Comparison of ENCODE assay signal across 21 cellular contexts in genomic region chr2:233498126-233498525, GRCh38.
"Had no signal": no experiment of that assay in that cellular context is flagged by ENCODE, and none has a peak within 500 bp of the region (broad histone marks: within the 10 kb centered on the region; RNA-seq: fewer than 3 reads in every experiment).

No MANE protein-coding gene starts in this region.

- H3K4me3 ChIP-seq: lower lobe of right lung, pancreas, right lobe of liver, smooth muscle cell, thoracic aorta, upper lobe of right lung had no signal

- H3K4me1 ChIP-seq: lower lobe of right lung, pancreas, right lobe of liver, upper lobe of right lung had no signal

- H3K4me3 Mint-ChIP-seq: activated CD4-positive, alpha-beta memory T cell treated with anti-CD3 and anti-CD28 coated beads, Interleukin-2, amount 10 ng/mL, durations not matched to agents 7 days and 5 days; activated CD8-positive, alpha-beta memory T cell treated with anti-CD3 and anti-CD28 coated beads, Interleukin-2, amount 10 ng/mL, durations not matched to agents 7 days and 5 days; activated naive CD8-positive, alpha-beta T cell treated with anti-CD3 and anti-CD28 coated beads, Interleukin-2, amount 10 ng/mL, durations not matched to agents 7 days and 5 days; activated T-helper 17 cell treated with anti-CD3 and anti-CD28 coated beads, Interleukin-2, amount 50 U/mL, for 72 hours; natural killer cell treated with Interleukin-12 subunit alpha and Interleukin-12 subunit beta and Interleukin-15 and Interleukin-18, amount 100 ng/mL, for 72 hours; stimulated activated effector memory CD8-positive, alpha-beta T cell treated with anti-CD3 and anti-CD28 coated beads, Interleukin-12 subunit alpha, Interleukin-12 subunit beta, amount 100 ng/mL, for 72 hours had no signal

- H3K27ac Mint-ChIP-seq: activated CD4-positive, alpha-beta memory T cell treated with anti-CD3 and anti-CD28 coated beads, Interleukin-2, amount 10 ng/mL, durations not matched to agents 7 days and 5 days; activated CD8-positive, alpha-beta memory T cell treated with anti-CD3 and anti-CD28 coated beads, Interleukin-2, amount 10 ng/mL, durations not matched to agents 7 days and 5 days; activated naive CD8-positive, alpha-beta T cell treated with anti-CD3 and anti-CD28 coated beads, Interleukin-2, amount 10 ng/mL, durations not matched to agents 7 days and 5 days; activated T-helper 17 cell treated with anti-CD3 and anti-CD28 coated beads, Interleukin-2, amount 50 U/mL, for 72 hours; natural killer cell treated with Interleukin-12 subunit alpha and Interleukin-12 subunit beta and Interleukin-15 and Interleukin-18, amount 100 ng/mL, for 72 hours; stimulated activated effector memory CD8-positive, alpha-beta T cell treated with anti-CD3 and anti-CD28 coated beads, Interleukin-12 subunit alpha, Interleukin-12 subunit beta, amount 100 ng/mL, for 72 hours had no signal

- H3K9me3 ChIP-seq: lower lobe of right lung, neutrophil, pancreas, right lobe of liver, upper lobe of right lung had no signal

- DNase-seq: activated CD4-positive, alpha-beta memory T cell treated with anti-CD3 and anti-CD28 coated beads, Interleukin-2, amount 10 ng/mL, durations not matched to agents 7 days and 5 days; activated CD4-positive, alpha-beta T cell treated with anti-CD3 and anti-CD28 coated beads for 48 hours; activated CD4-positive, CD25-positive, alpha-beta regulatory T cell; activated CD8-positive, alpha-beta memory T cell treated with anti-CD3 and anti-CD28 coated beads, Interleukin-2, amount 10 ng/mL, durations not matched to agents 7 days and 5 days; activated naive CD4-positive, alpha-beta T cell; activated naive CD8-positive, alpha-beta T cell treated with anti-CD3 and anti-CD28 coated beads, Interleukin-2, amount 10 ng/mL, durations not matched to agents 7 days and 5 days; amygdala; brain microvascular endothelial cell; central memory CD4-positive, alpha-beta T cell; foreskin melanocyte; lower lobe of right lung; pancreas; right lobe of liver; stimulated activated CD4-positive, alpha-beta T cell treated with anti-CD3 and anti-CD28 coated beads, Interleukin-4, amount 100 ng/mL, for 1 hour; upper lobe of right lung had no signal

- ATAC-seq: activated CD8-positive, alpha-beta memory T cell treated with anti-CD3 and anti-CD28 coated beads, Interleukin-2, amount 10 ng/mL, durations not matched to agents 7 days and 5 days; activated T-helper 17 cell treated with anti-CD3 and anti-CD28 coated beads, Interleukin-2, amount 50 U/mL, for 72 hours; lower lobe of right lung; natural killer cell treated with Interleukin-12 subunit alpha and Interleukin-12 subunit beta and Interleukin-15 and Interleukin-18, amount 100 ng/mL, for 72 hours; pancreas; right lobe of liver; stimulated activated effector memory CD8-positive, alpha-beta T cell treated with anti-CD3 and anti-CD28 coated beads, Interleukin-12 subunit alpha, Interleukin-12 subunit beta, amount 100 ng/mL, for 72 hours had no signal

- H3K27ac ChIP-seq: brain microvascular endothelial cell, lower lobe of right lung, neutrophil, pancreas, right lobe of liver, thoracic aorta, upper lobe of right lung had no signal

- H3K27me3 Mint-ChIP-seq: activated CD4-positive, alpha-beta memory T cell treated with anti-CD3 and anti-CD28 coated beads, Interleukin-2, amount 10 ng/mL, durations not matched to agents 7 days and 5 days; activated CD8-positive, alpha-beta memory T cell treated with anti-CD3 and anti-CD28 coated beads, Interleukin-2, amount 10 ng/mL, durations not matched to agents 7 days and 5 days; activated naive CD8-positive, alpha-beta T cell treated with anti-CD3 and anti-CD28 coated beads, Interleukin-2, amount 10 ng/mL, durations not matched to agents 7 days and 5 days; activated T-helper 17 cell treated with anti-CD3 and anti-CD28 coated beads, Interleukin-2, amount 50 U/mL, for 72 hours; natural killer cell treated with Interleukin-12 subunit alpha and Interleukin-12 subunit beta and Interleukin-15 and Interleukin-18, amount 100 ng/mL, for 72 hours had no signal

- H3K36me3 ChIP-seq: brain microvascular endothelial cell, neutrophil had no signal

- H3K27me3 ChIP-seq: brain microvascular endothelial cell, neutrophil, pancreas, right lobe of liver, upper lobe of right lung had no signal
